35 cellular contexts compared by ENCODE assay signal in the genomic region with DNA sequence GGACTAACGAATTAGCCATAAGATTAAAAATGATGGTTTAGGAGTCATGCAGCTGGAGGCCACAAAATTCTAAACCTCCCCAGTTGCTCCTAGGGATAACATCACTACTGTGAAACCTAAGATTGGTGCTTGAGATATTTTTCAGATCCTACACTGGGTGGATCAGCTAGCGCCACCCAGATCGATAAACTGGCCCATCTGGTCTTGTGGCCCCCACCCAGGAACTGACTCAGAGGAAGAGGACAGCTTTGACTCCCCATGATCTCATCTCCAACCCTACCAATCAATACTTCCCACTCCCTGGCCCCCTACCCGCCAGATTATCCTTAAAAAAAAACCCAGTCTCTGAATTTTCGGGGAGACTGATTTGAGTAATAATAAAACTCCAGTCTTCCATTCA. TPM values are rescaled to one million over a fixed set of nuclear protein-coding genes. Genes with fewer than 3 reads are reported as not detected.
"Had no signal": no experiment of that assay in that cellular context is flagged by ENCODE, and none has a peak within 500 bp of the region (broad histone marks: within the 10 kb centered on the region; RNA-seq: fewer than 3 reads in every experiment).

No MANE protein-coding gene starts in this region.

- H3K4me1 ChIP-seq: SJCRH30 had no signal

- H3K4me3 ChIP-seq: SJCRH30, SK-N-MC had no signal

- H3K27ac ChIP-seq: SJCRH30, SK-N-MC, WERI-Rb-1 had no signal

- ATAC-seq: activated CD8-positive, alpha-beta memory T cell treated with anti-CD3 and anti-CD28 coated beads, Interleukin-2, amount 10 ng/mL, durations not matched to agents 7 days and 5 days; activated naive CD4-positive, alpha-beta T cell treated with anti-CD3 and anti-CD28 coated beads, Interleukin-2, amount 50 U/mL, for 72 hours; activated T-cell treated with anti-CD3 and anti-CD28 coated beads, Interleukin-2, amount 50 U/mL, for 72 hours; activated T-helper 17 cell treated with anti-CD3 and anti-CD28 coated beads, Interleukin-2, amount 50 U/mL, for 72 hours had no signal

- H3K9me3 ChIP-seq: SJCRH30 had no signal

- H3K36me3 Mint-ChIP-seq: activated CD8-positive, alpha-beta memory T cell treated with anti-CD3 and anti-CD28 coated beads, Interleukin-2, amount 10 ng/mL, durations not matched to agents 7 days and 5 days; activated naive CD4-positive, alpha-beta T cell treated with anti-CD3 and anti-CD28 coated beads, Interleukin-2, amount 50 U/mL, for 72 hours; brain had no signal

- DNase-seq: activated CD4-positive, alpha-beta memory T cell treated with anti-CD3 and anti-CD28 coated beads, Interleukin-2, amount 10 ng/mL, durations not matched to agents 7 days and 5 days; activated CD4-positive, alpha-beta T cell treated with anti-CD3 and anti-CD28 coated beads for 1 hour; activated CD4-positive, alpha-beta T cell treated with anti-CD3 and anti-CD28 coated beads for 48 hours; activated CD4-positive, CD25-positive, alpha-beta regulatory T cell; activated CD8-positive, alpha-beta memory T cell treated with anti-CD3 and anti-CD28 coated beads for 24 hours; activated CD8-positive, alpha-beta memory T cell treated with anti-CD3 and anti-CD28 coated beads, Interleukin-2, amount 10 ng/mL, durations not matched to agents 7 days and 5 days; activated CD8-positive, alpha-beta memory T cell treated with anti-CD3 and anti-CD28 coated beads, Interleukin-2, amount 50 U/mL, for 48 hours; activated effector memory CD4-positive, alpha-beta T cell treated with anti-CD3 and anti-CD28 coated beads, Interleukin-2, amount 50 U/mL, for 16 hours; activated naive CD4-positive, alpha-beta T cell; activated T-cell treated with anti-CD3 and anti-CD28 coated beads, Interleukin-2, amount 50 U/mL, for 72 hours; anterior cingulate cortex; caudate nucleus; cerebellar nuclear complex; MM.1S; MV-4-11; NCI-H1092; NCI-H1417; NCI-H146; NCI-H187; NCI-H2029 treated with DMSO at 0.1 percent for 48 hours; NCI-H2107; NCI-H2171; NCI-H510A; NCI-H526; NCI-H748 treated with DMSO at 0.1 percent for 48 hours; NK-92 treated with Interleukin-12 subunit alpha and Interleukin-12 subunit beta, amount 100 ng/mL, for 24 hours; SHP77; SJCRH30; T1000; WERI-Rb-1 had no signal

- H3K9me3 Mint-ChIP-seq: activated CD4-positive, alpha-beta memory T cell treated with anti-CD3 and anti-CD28 coated beads, Interleukin-2, amount 10 ng/mL, durations not matched to agents 7 days and 5 days; activated naive CD4-positive, alpha-beta T cell treated with anti-CD3 and anti-CD28 coated beads, Interleukin-2, amount 50 U/mL, for 72 hours; activated T-cell treated with anti-CD3 and anti-CD28 coated beads, Interleukin-2, amount 50 U/mL, for 72 hours; activated T-helper 17 cell treated with anti-CD3 and anti-CD28 coated beads, Interleukin-2, amount 50 U/mL, for 72 hours had no signal

- H3K4me3 Mint-ChIP-seq: activated CD4-positive, alpha-beta memory T cell treated with anti-CD3 and anti-CD28 coated beads, Interleukin-2, amount 10 ng/mL, durations not matched to agents 7 days and 5 days; activated CD8-positive, alpha-beta memory T cell treated with anti-CD3 and anti-CD28 coated beads, Interleukin-2, amount 10 ng/mL, durations not matched to agents 7 days and 5 days; activated T-cell treated with anti-CD3 and anti-CD28 coated beads, Interleukin-2, amount 50 U/mL, for 72 hours; activated T-helper 17 cell treated with anti-CD3 and anti-CD28 coated beads, Interleukin-2, amount 50 U/mL, for 72 hours; brain had no signal

- H3K36me3 ChIP-seq: SJCRH30, WERI-Rb-1 had no signal

- H3K27ac Mint-ChIP-seq: activated CD4-positive, alpha-beta memory T cell treated with anti-CD3 and anti-CD28 coated beads, Interleukin-2, amount 10 ng/mL, durations not matched to agents 7 days and 5 days; activated CD8-positive, alpha-beta memory T cell treated with anti-CD3 and anti-CD28 coated beads, Interleukin-2, amount 10 ng/mL, durations not matched to agents 7 days and 5 days; activated naive CD4-positive, alpha-beta T cell treated with anti-CD3 and anti-CD28 coated beads, Interleukin-2, amount 50 U/mL, for 72 hours; activated T-cell treated with anti-CD3 and anti-CD28 coated beads, Interleukin-2, amount 50 U/mL, for 72 hours; activated T-helper 17 cell treated with anti-CD3 and anti-CD28 coated beads, Interleukin-2, amount 50 U/mL, for 72 hours; brain had no signal

RNA-seq across cellular contexts. Expression of gene GALNT14, which starts 5.5 kb away (rescaled TPM):
- total RNA-seq: activated CD4-positive, alpha-beta memory T cell treated with anti-CD3 and anti-CD28 coated beads, Interleukin-2, amount 10 ng/mL, durations not matched to agents 7 days and 5 days; LHCN-M2; SJCRH30 had no signal
